19 cellular contexts compared by ENCODE assay signal in the genomic region with DNA sequence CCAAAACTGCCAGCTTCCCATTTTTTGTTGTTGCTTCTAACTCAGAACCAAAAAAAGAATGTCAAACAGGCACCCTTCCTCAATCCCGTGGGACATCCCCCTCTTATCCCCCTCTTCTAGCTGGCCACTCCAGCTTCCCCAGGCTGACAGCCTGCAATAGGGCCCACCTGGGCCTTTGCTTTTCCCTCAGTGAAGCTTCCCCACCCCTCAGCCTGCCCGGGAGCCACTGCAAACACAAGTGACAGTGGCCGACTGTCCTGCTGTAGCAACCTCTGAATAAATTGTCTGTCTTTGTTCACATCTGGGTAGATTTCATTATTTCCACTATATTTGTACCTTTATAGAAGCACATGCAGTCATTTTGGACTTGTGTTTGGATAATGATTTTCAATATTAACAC.
"Had no signal": no experiment of that assay in that cellular context is flagged by ENCODE, and none has a peak within 500 bp of the region (broad histone marks: within the 10 kb centered on the region; RNA-seq: fewer than 3 reads in every experiment).

No MANE protein-coding gene starts in this region.

- H3K9me3 Mint-ChIP-seq: natural killer cell; stimulated activated memory B cell treated with anti-CD40 and anti-IgM and Interleukin-4, amounts not matched to agents 10 μg/mL and 1 μg/mL and 100 μg/mL, for 72 hours; stimulated activated naive CD8-positive, alpha-beta T cell treated with anti-CD3 and anti-CD28 coated beads, Interleukin-15, Interleukin-2, amounts not matched to agents 100 ng/mL and 50 ng/mL, for 24 hours had no signal

- H3K4me1 Mint-ChIP-seq: natural killer cell; neural crest cell; stimulated activated memory B cell treated with anti-CD40 and anti-IgM and Interleukin-4, amounts not matched to agents 10 μg/mL and 1 μg/mL and 100 μg/mL, for 72 hours had no signal

- H3K36me3 Mint-ChIP-seq: natural killer cell; stimulated activated memory B cell treated with anti-CD40 and anti-IgM and Interleukin-4, amounts not matched to agents 10 μg/mL and 1 μg/mL and 100 μg/mL, for 72 hours had no signal

- H3K27me3 ChIP-seq: dorsolateral prefrontal cortex, hepatocyte, tibial nerve, upper lobe of right lung, vagina had no signal

- H3K79me2 ChIP-seq: hepatocyte had no signal

- H3K27ac Mint-ChIP-seq: natural killer cell; progenitor cell of endocrine pancreas; stimulated activated memory B cell treated with anti-CD40 and anti-IgM and Interleukin-4, amounts not matched to agents 10 μg/mL and 1 μg/mL and 100 μg/mL, for 72 hours; stimulated activated naive CD8-positive, alpha-beta T cell treated with anti-CD3 and anti-CD28 coated beads, Interleukin-15, Interleukin-2, amounts not matched to agents 100 ng/mL and 50 ng/mL, for 24 hours had no signal

- ATAC-seq: natural killer cell; stimulated activated memory B cell treated with anti-CD40 and anti-IgM and Interleukin-4, amounts not matched to agents 10 μg/mL and 1 μg/mL and 100 μg/mL, for 72 hours had no signal

- H3K4me3 Mint-ChIP-seq: natural killer cell; neural crest cell; stimulated activated memory B cell treated with anti-CD40 and anti-IgM and Interleukin-4, amounts not matched to agents 10 μg/mL and 1 μg/mL and 100 μg/mL, for 72 hours; stimulated activated naive CD8-positive, alpha-beta T cell treated with anti-CD3 and anti-CD28 coated beads, Interleukin-15, Interleukin-2, amounts not matched to agents 100 ng/mL and 50 ng/mL, for 24 hours had no signal

- H3K9me3 ChIP-seq: esophagus squamous epithelium, mucosa of descending colon, tibial nerve, upper lobe of right lung, vagina had no signal

- H2AFZ ChIP-seq: hepatocyte had no signal

- H3K27me3 Mint-ChIP-seq: stimulated activated naive CD8-positive, alpha-beta T cell treated with anti-CD3 and anti-CD28 coated beads, Interleukin-15, Interleukin-2, amounts not matched to agents 100 ng/mL and 50 ng/mL, for 24 hours had no signal

- DNase-seq: cortex of kidney; effector CD8-positive, alpha-beta T cell; esophagus squamous epithelium; foreskin melanocyte; left ventricle myocardium superior; mucosa of descending colon; natural killer cell; stimulated activated CD4-positive, alpha-beta T cell treated with anti-CD3 and anti-CD28 coated beads, Interleukin-4, amount 100 ng/mL, for 1 hour had no signal

- H3K4me3 ChIP-seq: dorsolateral prefrontal cortex, esophagus squamous epithelium, hepatocyte, mucosa of descending colon, smooth muscle cell, tibial nerve, upper lobe of right lung, vagina had no signal

- H3K4me2 ChIP-seq: hepatocyte, smooth muscle cell had no signal

- H3K27ac ChIP-seq: dorsolateral prefrontal cortex, epithelial cell of prostate, hepatocyte, tibial nerve, upper lobe of right lung, vagina had no signal

- H3K4me1 ChIP-seq: tibial nerve had no signal

- H3K36me3 ChIP-seq: esophagus squamous epithelium, tibial nerve, upper lobe of right lung, vagina had no signal
